Comparison of ENCODE assay signal across 28 cellular contexts in genomic region chr1:184187097-184187496, GRCh38.
"Had no signal": no experiment of that assay in that cellular context is flagged by ENCODE, and none has a peak within 500 bp of the region (broad histone marks: within the 10 kb centered on the region; RNA-seq: fewer than 3 reads in every experiment).

No MANE protein-coding gene starts in this region.

- ATAC-seq: left lobe of liver; naive thymus-derived CD4-positive, alpha-beta T cell; natural killer cell treated with Interleukin-12 subunit alpha and Interleukin-12 subunit beta and Interleukin-15 and Interleukin-18, amount 100 ng/mL, for 72 hours; pancreas; right lobe of liver; stimulated activated naive B cell treated with anti-CD40 and anti-IgM and Interleukin-4, amounts not matched to agents 10 μg/mL and 1 μg/mL and 100 μg/mL, for 72 hours; stimulated activated naive CD8-positive, alpha-beta T cell treated with anti-CD3 and anti-CD28 coated beads, Interleukin-15, Interleukin-2, amounts not matched to agents 100 U/mL and 50 U/mL, for 24 hours had no signal

- DNase-seq: heart right ventricle; hippocampal formation; kidney glomerular epithelial cell; left cardiac atrium; mesendoderm; naive thymus-derived CD4-positive, alpha-beta T cell; pancreas; posterior cingulate gyrus; retina; right lobe of liver; stimulated activated CD4-positive, alpha-beta T cell treated with anti-CD3 and anti-CD28 coated beads, Interleukin-12 subunit alpha, Interleukin-12 subunit beta, amount 100 ng/mL, for 4 hours; stimulated activated CD4-positive, alpha-beta T cell treated with anti-CD3 and anti-CD28 coated beads, Interleukin-15, amount 100 ng/mL, for 24 hours; stimulated activated CD4-positive, alpha-beta T cell treated with anti-CD3 and anti-CD28 coated beads, Interleukin-2, amount 100 ng/mL, for 24 hours; stimulated activated CD4-positive, alpha-beta T cell treated with anti-CD3 and anti-CD28 coated beads, Interleukin-4, amount 100 ng/mL, for 1 hour; stimulated activated naive B cell treated with anti-CD40 and anti-IgM and Interleukin-4, amounts not matched to agents 10 μg/mL and 1 μg/mL and 100 μg/mL, for 72 hours; stimulated activated naive CD8-positive, alpha-beta T cell treated with anti-CD3 and anti-CD28 coated beads, Interleukin-15, Interleukin-2, amounts not matched to agents 100 U/mL and 50 U/mL, for 24 hours; stomach; testis; thyroid gland; transverse colon; upper lobe of left lung had no signal

- H3K27ac ChIP-seq: pancreas, prostate gland, right lobe of liver, skin epidermis, stomach, testis, thyroid gland, transverse colon, upper lobe of left lung, vagina had no signal

- H3K27ac Mint-ChIP-seq: mesothelial cell of epicardium; naive thymus-derived CD4-positive, alpha-beta T cell; natural killer cell treated with Interleukin-12 subunit alpha and Interleukin-12 subunit beta and Interleukin-15 and Interleukin-18, amount 100 ng/mL, for 72 hours; stimulated activated naive B cell treated with anti-CD40 and anti-IgM and Interleukin-4, amounts not matched to agents 10 μg/mL and 1 μg/mL and 100 μg/mL, for 72 hours had no signal

- H3K4me1 Mint-ChIP-seq: naive thymus-derived CD4-positive, alpha-beta T cell; stimulated activated naive B cell treated with anti-CD40 and anti-IgM and Interleukin-4, amounts not matched to agents 10 μg/mL and 1 μg/mL and 100 μg/mL, for 72 hours had no signal

- H3K36me3 Mint-ChIP-seq: mesothelial cell of epicardium; naive thymus-derived CD4-positive, alpha-beta T cell; natural killer cell treated with Interleukin-12 subunit alpha and Interleukin-12 subunit beta and Interleukin-15 and Interleukin-18, amount 100 ng/mL, for 72 hours; stimulated activated naive B cell treated with anti-CD40 and anti-IgM and Interleukin-4, amounts not matched to agents 10 μg/mL and 1 μg/mL and 100 μg/mL, for 72 hours had no signal

- H3K4me3 ChIP-seq: heart right ventricle, lung, pancreas, prostate gland, right lobe of liver, skin epidermis, stomach, testis, thyroid gland, transverse colon, upper lobe of left lung, vagina had no signal

- H3K27me3 ChIP-seq: heart right ventricle, pancreas, right lobe of liver, testis, thyroid gland, transverse colon, upper lobe of left lung, vagina had no signal

- H3K9me3 Mint-ChIP-seq: natural killer cell treated with Interleukin-12 subunit alpha and Interleukin-12 subunit beta and Interleukin-15 and Interleukin-18, amount 100 ng/mL, for 72 hours; stimulated activated naive B cell treated with anti-CD40 and anti-IgM and Interleukin-4, amounts not matched to agents 10 μg/mL and 1 μg/mL and 100 μg/mL, for 72 hours had no signal

- H3K4me1 ChIP-seq: pancreas, prostate gland, right lobe of liver, thyroid gland, vagina had no signal

- H3K4me3 Mint-ChIP-seq: mesothelial cell of epicardium; naive thymus-derived CD4-positive, alpha-beta T cell; natural killer cell treated with Interleukin-12 subunit alpha and Interleukin-12 subunit beta and Interleukin-15 and Interleukin-18, amount 100 ng/mL, for 72 hours; stimulated activated naive B cell treated with anti-CD40 and anti-IgM and Interleukin-4, amounts not matched to agents 10 μg/mL and 1 μg/mL and 100 μg/mL, for 72 hours had no signal

- H3K36me3 ChIP-seq: heart right ventricle, pancreas, prostate gland, right lobe of liver, stomach, thyroid gland, transverse colon, upper lobe of left lung, vagina had no signal

- H3K9me3 ChIP-seq: pancreas, prostate gland, right lobe of liver, stomach, testis, thyroid gland, transverse colon, upper lobe of left lung, vagina had no signal
